ENCODE assay signal across 9 cellular contexts in the genomic region with DNA sequence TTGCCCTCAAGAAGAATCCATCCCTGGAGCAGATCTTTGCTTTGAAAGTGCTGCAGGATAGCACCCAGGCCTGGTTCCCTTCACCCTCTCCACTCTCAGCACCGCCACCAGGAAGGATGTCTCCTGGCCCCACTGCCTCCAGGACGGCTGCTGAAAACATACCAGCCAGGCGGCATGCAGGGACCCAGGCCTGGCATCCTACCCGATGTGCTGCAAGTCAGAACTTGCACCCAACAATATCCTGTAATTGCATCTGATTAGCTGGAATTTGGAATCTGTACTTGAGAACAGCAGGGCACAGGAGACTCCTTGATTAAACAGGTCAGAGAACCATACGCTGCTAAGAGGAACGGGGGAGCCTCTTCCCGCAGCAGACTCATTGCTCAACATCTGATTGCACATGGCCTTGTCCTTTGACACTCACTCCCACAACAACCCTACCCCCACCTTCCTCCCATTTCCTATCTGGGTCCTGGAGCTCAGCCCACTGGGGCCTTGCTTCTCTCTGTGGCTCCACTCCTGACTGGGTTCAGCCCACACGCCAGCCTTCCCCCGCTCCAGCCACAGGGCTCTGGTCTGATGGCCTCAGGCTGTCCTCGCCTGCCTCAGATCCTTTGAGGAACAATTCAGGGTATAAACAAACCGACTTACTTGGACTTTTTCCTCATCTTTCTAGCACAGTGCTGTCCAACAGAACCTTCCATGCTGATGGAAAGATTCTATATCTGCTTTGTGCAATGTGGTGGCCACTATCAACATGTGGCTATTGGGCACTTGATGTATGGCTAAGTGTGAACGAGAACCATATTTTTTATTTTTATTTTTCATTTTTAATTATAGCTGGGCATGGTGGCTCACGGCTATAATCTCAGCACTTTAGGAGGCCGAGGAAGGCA.
DNase-seq lines count a peak whose midpoint lies in the region; ATAC-seq, FAIRE-seq and TF ChIP-seq lines count a peak whose summit lies in the region.
"Had no signal": no experiment of that assay in that cellular context is flagged by ENCODE, and none has a peak within 500 bp of the region (broad histone marks: within the 10 kb centered on the region; RNA-seq: fewer than 3 reads in every experiment).

No MANE protein-coding gene starts in this region.

- H3K36me3 ChIP-seq in body of pancreas (replicated peaks in 1 of 2; ENCODE audit: insufficient read depth in 1 of 2, low read depth in 2 of 2) (no peaks in the 10 kb centered on the region), HepG2 (replicated peaks in 1 of 2; ENCODE audit: control insufficient read depth in 1 of 2, insufficient read depth in 2 of 2, low read length in 2 of 2) (no peaks in the 10 kb centered on the region), upper lobe of right lung (no peaks in the 10 kb centered on the region)

- TF ChIP-seq CTCF in body of pancreas (IDR thresholded peaks at IDR 0.05), result no peak
- peak; percentile 49 for TF ChIP-seq CTCF in HepG2 (CRISPR knock-in tag; IDR thresholded peaks at IDR 0.05)
- no peak for TF ChIP-seq CTCF in upper lobe of right lung (IDR thresholded peaks at IDR 0.05)

- 57 to 73% methylated on average over 12 to 14 of the region's 14 CpGs for WGBS in body of pancreas, 2 donors
- 23% methylated on average over 14 of the region's 14 CpGs for WGBS in HepG2 (ENCODE audit: low lambda C conversion rate)

- no peak overlapping the region for H2AFZ ChIP-seq in HepG2 (ENCODE audit: low read length)

- FAIRE-seq in HepG2 (lab: Jason Lieb, UNC), result peak; percentile 98
- FAIRE-seq: A549 had no signal

- H3K4me1 ChIP-seq in body of pancreas (peaks cover 11% of the 10 kb centered on the region), HepG2 (ENCODE audit: insufficient read depth, low read length) (peaks cover 76% of the 10 kb centered on the region), upper lobe of right lung (peaks cover 18% of the 10 kb centered on the region)

- TF ChIP-seq POLR2A in body of pancreas (IDR thresholded peaks at IDR 0.05), result peak in 1 of 3 donors; percentile 16
- peak; percentile 33 to 50; a peak in 1 of 4 replicates for TF ChIP-seq POLR2A in HepG2 (IDR thresholded peaks at IDR 0.05; ENCODE audit: insufficient read depth in 1 of 2, low read depth in 2 of 2, low read length in 2 of 2)

- peak overlapping the region; percentile 52; the same call in 1 of the 2 replicates for H3K9ac ChIP-seq in HepG2 (ENCODE audit: insufficient read depth, low read depth, low read length)

- no peaks in the 10 kb centered on the region for H3K9me3 ChIP-seq in body of pancreas
- H3K9me3 ChIP-seq in HepG2 (ENCODE audit: low read length), result no peaks in the 10 kb centered on the region
- H3K9me3 ChIP-seq in upper lobe of right lung, result no peaks in the 10 kb centered on the region
- H3K9me3 ChIP-seq: A549 had no signal

- TF ChIP-seq RAD21 in HepG2 (CRISPR knock-in tag; IDR thresholded peaks at IDR 0.05), result peak; percentile 66

- DNase-seq in NCI-H2227 (lab: John Stamatoyannopoulos, UW; ENCODE audit: unreplicated experiment) (peak; percentile 22), NCI-H2227 treated with DMSO at 0.1 percent for 48 hours (lab: John Stamatoyannopoulos, UW) (no peak), body of pancreas (peak; percentile 54 to 90 (median 70)), HepG2 (ENCODE audit: low spot score) (peak; percentile 96), upper lobe of right lung (peak; percentile 91)
- no peak for DNase-seq in activated effector memory CD4-positive, alpha-beta T cell treated with Interleukin-2 at 50 U/mL for 16 hours

- TF ChIP-seq EP300 in HepG2 (IDR thresholded peaks at IDR 0.05; ENCODE audit: low read depth in 2 of 2, low read length in 2 of 2), result peak; percentile 95 to 98
- TF ChIP-seq EP300 in HepG2 (CRISPR knock-in tag; IDR thresholded peaks at IDR 0.05; ENCODE audit: borderline replicate concordance), result peak; percentile 99

- in situ Hi-C loops in HepG2 (cut with HindIII; ENCODE audit: extremely low pct_ligation_motif_present, low pct_unique_long_range_greater_than_20kb), result no loop called here

- intact Hi-C loops in body of pancreas (cut with DNase I), result no loop called here
- intact Hi-C loops in HepG2 (cut with micrococcal nuclease; ENCODE audit: unreplicated experiment), result no loop called here
- intact Hi-C loops in upper lobe of right lung (cut with DNase I), result no loop called here

- TSS peak; percentile 64 for BruUV-seq in HepG2 (replicated peaks; lab: Mats Ljungman, UMichigan)

- CTCF ChIA-PET in HepG2 (lab: Yijun Ruan, JAX; ENCODE audit: low intra/inter-chr PET ratio, low total read pairs), result no interaction called here

- H4K20me1 ChIP-seq in HepG2 (ENCODE audit: insufficient read depth, low read length), result no peaks in the 10 kb centered on the region

- no peaks in the 10 kb centered on the region for H3K79me2 ChIP-seq in HepG2 (ENCODE audit: insufficient read depth, low read length)

- H3K27ac ChIP-seq in body of pancreas, result peak overlapping the region in 1 of 4 donors; percentile 58
- peak overlapping the region; percentile 74 for H3K27ac ChIP-seq in HepG2 (ENCODE audit: extremely low read length, insufficient read depth, low read length)
- H3K27ac ChIP-seq in upper lobe of right lung, result peak overlapping the region; percentile 70

- H3K27me3 ChIP-seq in body of pancreas (no peaks in the 10 kb centered on the region), HepG2 (ENCODE audit: control insufficient read depth in 1 of 2, insufficient read depth in 2 of 2, low read length in 2 of 2) (no peaks in the 10 kb centered on the region), upper lobe of right lung (no peaks in the 10 kb centered on the region)

- H3K4me3 ChIP-seq in body of pancreas (no peak overlapping the region), HepG2 (replicated peaks in 1 of 3; ENCODE audit: insufficient read depth in 1 of 3, low read depth in 2 of 3, low read length in 3 of 3) (peak overlapping the region; percentile 3 to 57 (median 15); a peak in 2 of 6 replicates), upper lobe of right lung (no peak overlapping the region)
- H3K4me3 ChIP-seq: A549 had no signal

- H3K4me2 ChIP-seq in HepG2 (ENCODE audit: low read depth, low read length), result peak overlapping the region; percentile 80
- H3K4me2 ChIP-seq: A549 had no signal

- ATAC-seq in body of pancreas, result peak; percentile 79
- ATAC-seq in HepG2, result peak; percentile 96
- ATAC-seq in upper lobe of right lung, result peak; percentile 98
- no peak for ATAC-seq in HG03457 (IDR thresholded peaks at IDR 0.05; ENCODE audit: unreplicated experiment)
- ATAC-seq in HG03565 (IDR thresholded peaks at IDR 0.05; ENCODE audit: unreplicated experiment), result no peak
- ATAC-seq: A549 had no signal

- POLR2A ChIA-PET in HepG2 (lab: Yijun Ruan, JAX), result interaction anchor here (0.7 to 3.3 kb wide), 27 partner anchors 10 to 406 kb away, joined by 3 to 73 read pairs (median 6); a partner anchor contains a TSS

TF ChIP-seq in HepG2, 621 proteins besides CTCF, POLR2A, EP300 and RAD21 (continues in another document):
- TF ChIP-seq, protein P1, sequence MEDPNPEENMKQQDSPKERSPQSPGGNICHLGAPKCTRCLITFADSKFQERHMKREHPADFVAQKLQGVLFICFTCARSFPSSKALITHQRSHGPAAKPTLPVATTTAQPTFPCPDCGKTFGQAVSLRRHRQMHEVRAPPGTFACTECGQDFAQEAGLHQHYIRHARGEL (CRISPR knock-in tag; IDR thresholded peaks at IDR 0.05), result no peak
- no peak for TF ChIP-seq ATM (IDR thresholded peaks at IDR 0.05; ENCODE audit: borderline replicate concordance)
- TF ChIP-seq, protein P2, sequence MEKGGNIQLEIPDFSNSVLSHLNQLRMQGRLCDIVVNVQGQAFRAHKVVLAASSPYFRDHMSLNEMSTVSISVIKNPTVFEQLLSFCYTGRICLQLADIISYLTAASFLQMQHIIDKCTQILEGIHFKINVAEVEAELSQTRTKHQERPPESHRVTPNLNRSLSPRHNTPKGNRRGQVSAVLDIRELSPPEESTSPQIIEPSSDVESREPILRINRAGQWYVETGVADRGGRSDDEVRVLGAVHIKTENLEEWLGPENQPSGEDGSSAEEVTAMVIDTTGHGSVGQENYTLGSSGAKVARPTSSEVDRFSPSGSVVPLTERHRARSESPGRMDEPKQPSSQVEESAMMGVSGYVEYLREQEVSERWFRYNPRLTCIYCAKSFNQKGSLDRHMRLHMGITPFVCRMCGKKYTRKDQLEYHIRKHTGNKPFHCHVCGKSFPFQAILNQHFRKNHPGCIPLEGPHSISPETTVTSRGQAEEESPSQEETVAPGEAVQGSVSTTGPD (CRISPR knock-in tag; IDR thresholded peaks at IDR 0.05), result no peak
- TF ChIP-seq, protein P3, sequence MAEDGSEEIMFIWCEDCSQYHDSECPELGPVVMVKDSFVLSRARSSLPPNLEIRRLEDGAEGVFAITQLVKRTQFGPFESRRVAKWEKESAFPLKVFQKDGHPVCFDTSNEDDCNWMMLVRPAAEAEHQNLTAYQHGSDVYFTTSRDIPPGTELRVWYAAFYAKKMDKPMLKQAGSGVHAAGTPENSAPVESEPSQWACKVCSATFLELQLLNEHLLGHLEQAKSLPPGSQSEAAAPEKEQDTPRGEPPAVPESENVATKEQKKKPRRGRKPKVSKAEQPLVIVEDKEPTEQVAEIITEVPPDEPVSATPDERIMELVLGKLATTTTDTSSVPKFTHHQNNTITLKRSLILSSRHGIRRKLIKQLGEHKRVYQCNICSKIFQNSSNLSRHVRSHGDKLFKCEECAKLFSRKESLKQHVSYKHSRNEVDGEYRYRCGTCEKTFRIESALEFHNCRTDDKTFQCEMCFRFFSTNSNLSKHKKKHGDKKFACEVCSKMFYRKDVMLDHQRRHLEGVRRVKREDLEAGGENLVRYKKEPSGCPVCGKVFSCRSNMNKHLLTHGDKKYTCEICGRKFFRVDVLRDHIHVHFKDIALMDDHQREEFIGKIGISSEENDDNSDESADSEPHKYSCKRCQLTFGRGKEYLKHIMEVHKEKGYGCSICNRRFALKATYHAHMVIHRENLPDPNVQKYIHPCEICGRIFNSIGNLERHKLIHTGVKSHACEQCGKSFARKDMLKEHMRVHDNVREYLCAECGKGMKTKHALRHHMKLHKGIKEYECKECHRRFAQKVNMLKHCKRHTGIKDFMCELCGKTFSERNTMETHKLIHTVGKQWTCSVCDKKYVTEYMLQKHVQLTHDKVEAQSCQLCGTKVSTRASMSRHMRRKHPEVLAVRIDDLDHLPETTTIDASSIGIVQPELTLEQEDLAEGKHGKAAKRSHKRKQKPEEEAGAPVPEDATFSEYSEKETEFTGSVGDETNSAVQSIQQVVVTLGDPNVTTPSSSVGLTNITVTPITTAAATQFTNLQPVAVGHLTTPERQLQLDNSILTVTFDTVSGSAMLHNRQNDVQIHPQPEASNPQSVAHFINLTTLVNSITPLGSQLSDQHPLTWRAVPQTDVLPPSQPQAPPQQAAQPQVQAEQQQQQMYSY (CRISPR knock-in tag; IDR thresholded peaks at IDR 0.05), result peak; percentile 72; the same call in 1 of the 2 replicates
- TF ChIP-seq ZNF605 (CRISPR knock-in tag; IDR thresholded peaks at IDR 0.05), result peak; percentile 98
- peak; percentile 98 for TF ChIP-seq IRF2 (CRISPR knock-in tag; IDR thresholded peaks at IDR 0.05)
- TF ChIP-seq FOSL2 (CRISPR knock-in tag; IDR thresholded peaks at IDR 0.05), result peak; percentile 93
- peak; percentile 96 for TF ChIP-seq ZMYM4 (CRISPR knock-in tag; IDR thresholded peaks at IDR 0.05)
- TF ChIP-seq ZNF724P (CRISPR knock-in tag; IDR thresholded peaks at IDR 0.05; ENCODE audit: borderline replicate concordance), result peak; percentile 100
- TF ChIP-seq ZNF256 (CRISPR knock-in tag; conservative IDR thresholded peaks at IDR 0.05), result no peak

Comparison
In these comparisons a context has a peak if more than half of its experiments do, and no peak if none do; other contexts are left out.
1. DNase-seq: peak in NCI-H2227 (single experiment), body of pancreas (4 of 4), HepG2 (single experiment) and upper lobe of right lung (single experiment); none in NCI-H2227 treated with DMSO at 0.1 percent for 48 hours (single experiment) and activated effector memory CD4-positive, alpha-beta T cell treated with Interleukin-2 at 50 U/mL for 16 hours (single experiment).
2. ATAC-seq: peak in body of pancreas (single experiment), HepG2 (single experiment) and upper lobe of right lung (single experiment); none in HG03457 (single experiment) and HG03565 (single experiment).
3. H3K4me3 ChIP-seq: peak in HepG2 (3 of 3); none in body of pancreas (0 of 2) and upper lobe of right lung (single experiment).